8 cellular contexts compared by ENCODE assay signal in the genomic region with DNA sequence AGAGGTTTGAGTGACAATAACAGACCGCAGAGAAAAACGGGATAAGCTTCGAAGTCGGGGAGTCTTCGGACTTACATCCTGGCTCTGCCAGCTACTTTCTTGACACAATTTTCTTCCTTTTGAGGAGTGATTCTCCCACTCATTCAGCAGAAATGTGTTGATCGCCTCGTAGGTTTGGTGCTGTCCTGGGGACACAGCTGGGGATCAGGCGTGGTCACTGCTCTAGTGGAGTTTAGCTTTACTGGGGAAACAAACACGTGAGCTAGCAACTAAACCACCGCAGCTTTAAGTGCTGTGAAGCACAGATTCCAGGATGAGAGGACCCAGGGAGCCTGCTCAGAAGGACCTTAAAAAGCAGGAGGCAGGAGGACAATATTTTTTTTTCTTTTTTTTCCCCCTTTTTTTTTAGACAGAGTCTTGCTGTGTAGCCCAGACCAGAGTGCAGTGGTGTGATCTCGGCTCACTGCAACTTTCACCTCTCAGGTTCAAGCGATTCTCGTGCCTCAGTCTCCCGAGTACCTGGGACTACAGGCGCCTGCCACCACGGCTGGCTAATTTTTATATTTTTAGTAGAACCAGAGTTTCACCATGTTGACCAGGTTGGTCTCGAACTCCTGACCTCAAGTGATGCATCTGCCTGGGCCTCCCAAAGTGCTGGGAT. TPM values are rescaled to one million over a fixed set of nuclear protein-coding genes. Genes with fewer than 3 reads are reported as not detected.
DNase-seq lines count a peak whose midpoint lies in the region; ATAC-seq and TF ChIP-seq lines count a peak whose summit lies in the region.

No MANE protein-coding gene starts in this region.

- in situ Hi-C loops in IMR-90 (cut with MboI; ENCODE audit: low sequenced_read_pairs) = loop anchor here (10.0 kb wide), 1 partner anchor 1590 kb away; no protein-coding TSS in a partner anchor

- H2BK120ac ChIP-seq in IMR-90 (ENCODE audit: low read depth, low read length) = peak overlapping the region; percentile 80

- peak overlapping the region; percentile 49; the same call in 1 of the 2 replicates for H2AK5ac ChIP-seq in IMR-90 (ENCODE audit: low read depth, low read length)

- TF ChIP-seq RAD21 in IMR-90 (IDR thresholded peaks at IDR 0.05; ENCODE audit: low read length) = no peak

- H3K36me3 ChIP-seq in CD4-positive, CD25-positive, alpha-beta regulatory T cell (ENCODE audit: control insufficient read depth, insufficient read depth, low read length) = peaks cover 27% of the 10 kb centered on the region
- no peaks in the 10 kb centered on the region for H3K36me3 ChIP-seq in IMR-90 (ENCODE audit: control insufficient read depth, insufficient read depth, low read length)
- H3K36me3 ChIP-seq in upper lobe of right lung = peaks cover 19% of the 10 kb centered on the region

- peak overlapping the region; percentile 88 to 97 (median 96) for H3K4me3 Mint-ChIP-seq in CD4-positive, CD25-positive, alpha-beta regulatory T cell
- peak overlapping the region; percentile 88 for H3K4me3 Mint-ChIP-seq in memory B cell

- peak overlapping the region; percentile 49 to 75 for H4K8ac ChIP-seq in IMR-90 (ENCODE audit: low read depth in 2 of 2, low read length in 2 of 2)

- H3K9ac ChIP-seq in IMR-90 (ENCODE audit: low read depth, low read length) = peak overlapping the region; percentile 67

- peaks cover 14% of the 10 kb centered on the region for H3K4me1 ChIP-seq in CD4-positive, CD25-positive, alpha-beta regulatory T cell (ENCODE audit: control insufficient read depth, insufficient read depth, low read length, poor library complexity, severe bottlenecking)
- H3K4me1 ChIP-seq in IMR-90 (ENCODE audit: control insufficient read depth, insufficient read depth, low read length) (peaks cover 4% of the 10 kb centered on the region), upper lobe of right lung (peaks cover 26% of the 10 kb centered on the region)

- no peaks in the 10 kb centered on the region for H3K9me1 ChIP-seq in IMR-90 (ENCODE audit: insufficient read depth, low read length)

- peak overlapping the region; percentile 84 for H4K91ac ChIP-seq in IMR-90 (ENCODE audit: insufficient read depth, low read depth, low read length)

- peak overlapping the region; percentile 97 for H2AFZ ChIP-seq in IMR-90 (replicated peaks; ENCODE audit: low read length, poor library complexity)

- POLR2A ChIA-PET in IMR-90 (lab: Charles Lee; ENCODE audit: unreplicated experiment) = no interaction called here

- peaks cover 0 to 2% (median 0%) of the 10 kb centered on the region in 7 donors for H3K9me3 Mint-ChIP-seq in CD4-positive, CD25-positive, alpha-beta regulatory T cell
- H3K9me3 Mint-ChIP-seq in memory B cell = no peaks in the 10 kb centered on the region

- H3K14ac ChIP-seq in IMR-90 (replicated peaks; ENCODE audit: low read depth, low read length) = peak overlapping the region; percentile 89

- H3K27ac Mint-ChIP-seq in CD4-positive, CD25-positive, alpha-beta regulatory T cell = peak overlapping the region; percentile 98 to 100 (median 99)
- H3K27ac Mint-ChIP-seq in memory B cell = peak overlapping the region; percentile 94

- H3K27ac ChIP-seq in CD4-positive, CD25-positive, alpha-beta regulatory T cell (ENCODE audit: insufficient read depth, low read length, poor library complexity, severe bottlenecking) = peak overlapping the region; percentile 97
- H3K27ac ChIP-seq in IMR-90 (ENCODE audit: insufficient read depth, low read length) (peak overlapping the region; percentile 80), upper lobe of right lung (peak overlapping the region; percentile 97)

- H2BK20ac ChIP-seq in IMR-90 (ENCODE audit: low read depth, low read length) = peak overlapping the region; percentile 45; the same call in 1 of the 2 replicates

- CTCF ChIA-PET in IMR-90 (lab: Yijun Ruan, JAX) = interaction anchor here (0.6 to 0.8 kb wide), 3 partner anchors 144 to 235 kb away, joined by 3 to 4 read pairs (median 3); no protein-coding TSS in a partner anchor

- H3K27me3 Mint-ChIP-seq in CD4-positive, CD25-positive, alpha-beta regulatory T cell = no peaks in the 10 kb centered on the region
- no peaks in the 10 kb centered on the region for H3K27me3 Mint-ChIP-seq in memory B cell

- no peak for TF ChIP-seq POLR2A in IMR-90 (IDR thresholded peaks at IDR 0.05; ENCODE audit: low read depth, low read length)

- peaks cover 24% of the 10 kb centered on the region for H3K36me3 Mint-ChIP-seq in CD4-positive, CD25-positive, alpha-beta regulatory T cell
- H3K36me3 Mint-ChIP-seq in memory B cell = peaks cover 18% of the 10 kb centered on the region

- dilution Hi-C loops in IMR-90 (cut with HindIII; ENCODE audit: low sequenced_read_pairs, unreplicated experiment) = no loop called here

- peak overlapping the region; percentile 88 for H3K4me3 ChIP-seq in CD4-positive, CD25-positive, alpha-beta regulatory T cell (ENCODE audit: low read depth, low read length)
- H3K4me3 ChIP-seq in IMR-90 (ENCODE audit: insufficient read depth, low read depth, low read length) (peak overlapping the region; percentile 48), cardiac fibroblast (replicated peaks in 1 of 2; ENCODE audit: low read depth in 2 of 2, low read length in 2 of 2) (peak overlapping the region; percentile 34 to 42), upper lobe of right lung (peak overlapping the region; percentile 60)

- peaks cover 9 to 37% (median 24%) of the 10 kb centered on the region in 4 donors for H3K4me1 Mint-ChIP-seq in CD4-positive, CD25-positive, alpha-beta regulatory T cell
- peaks cover 35% of the 10 kb centered on the region for H3K4me1 Mint-ChIP-seq in memory B cell

- H3K4me2 ChIP-seq in IMR-90 (ENCODE audit: low read depth, low read length) = peak overlapping the region; percentile 83

- peak overlapping the region; percentile 23 for H4K5ac ChIP-seq in IMR-90 (ENCODE audit: low read depth, low read length)

- H2BK15ac ChIP-seq in IMR-90 (ENCODE audit: low read depth, low read length) = no peak overlapping the region

- H3K56ac ChIP-seq in IMR-90 (ENCODE audit: extremely low read depth, insufficient read depth, low read length) = peak overlapping the region; percentile 89

- TF ChIP-seq CTCF in IMR-90 (conservative IDR thresholded peaks at IDR 0.05; ENCODE audit: low read depth, low read length) = no peak
- TF ChIP-seq CTCF in cardiac fibroblast (IDR thresholded peaks at IDR 0.05; ENCODE audit: low read depth, low read length) = no peak
- TF ChIP-seq CTCF in upper lobe of right lung (IDR thresholded peaks at IDR 0.05) = no peak

- intact Hi-C loops in IMR-90 (cut with micrococcal nuclease) (loop anchor here (2.0 kb wide), 1 partner anchor 174 kb away; no protein-coding TSS in a partner anchor), upper lobe of right lung (cut with DNase I) (loop anchor here (10.0 kb wide), 1 partner anchor 180 kb away; no protein-coding TSS in a partner anchor)

- WGBS in IMR-90 (ENCODE audit: extremely low coverage in 2 of 2, insufficient read length in 1 of 2), 2 experiments = no CpG with 5 or more reads among the region's 17 CpGs

- H3K18ac ChIP-seq in IMR-90 (ENCODE audit: low read depth, low read length) = peak overlapping the region; percentile 3

- no peaks in the 10 kb centered on the region for H4K20me1 ChIP-seq in IMR-90 (ENCODE audit: insufficient read depth, low read length)

- ATAC-seq in CD4-positive, CD25-positive, alpha-beta regulatory T cell (ENCODE audit: low read depth in 2 of 2) = no peak
- peak; percentile 13 for ATAC-seq in IMR-90 (ENCODE audit: low read depth)
- ATAC-seq in memory B cell (ENCODE audit: low read depth) = no peak
- peak; percentile 2 for ATAC-seq in upper lobe of right lung
- no peak for ATAC-seq in HG03175 (IDR thresholded peaks at IDR 0.05; ENCODE audit: unreplicated experiment)

- no peaks in the 10 kb centered on the region for H3K27me3 ChIP-seq in CD4-positive, CD25-positive, alpha-beta regulatory T cell (ENCODE audit: control insufficient read depth, insufficient read depth, low read length)
- H3K27me3 ChIP-seq in IMR-90 (ENCODE audit: control insufficient read depth, insufficient read depth, low read length) (no peaks in the 10 kb centered on the region), upper lobe of right lung (no peaks in the 10 kb centered on the region)

- BruUV-seq in IMR-90 (replicated peaks; lab: Mats Ljungman, UMichigan) = no TSS peak

- H2BK5ac ChIP-seq in IMR-90 (ENCODE audit: low read depth, low read length, poor library complexity, severe bottlenecking) = peak overlapping the region; percentile 84

- H2AK9ac ChIP-seq in IMR-90 (replicated peaks; ENCODE audit: low read depth, low read length, poor library complexity) = peak overlapping the region; percentile 88

- no peaks in the 10 kb centered on the region for H3K9me3 ChIP-seq in CD4-positive, CD25-positive, alpha-beta regulatory T cell (ENCODE audit: control insufficient read depth in 2 of 2, low read length in 2 of 2)
- no peaks in the 10 kb centered on the region for H3K9me3 ChIP-seq in IMR-90 (ENCODE audit: control insufficient read depth, insufficient read depth, low read length)
- no peaks in the 10 kb centered on the region for H3K9me3 ChIP-seq in upper lobe of right lung

- H3K23ac ChIP-seq in IMR-90 (ENCODE audit: low read depth, low read length) = peak overlapping the region; percentile 97

- H3K79me1 ChIP-seq in IMR-90 (ENCODE audit: low read depth in 1 of 2, low read length in 2 of 2) = peaks cover 2 to 15% of the 10 kb centered on the region in 2 experiments; a peak in 3 of 4 replicates

- H3K4ac ChIP-seq in IMR-90 (ENCODE audit: low read depth, low read length) = peak overlapping the region; percentile 92

- DNase-seq in CD4-positive, CD25-positive, alpha-beta regulatory T cell = no peak
- DNase-seq in IMR-90 (peak; percentile 49), cardiac fibroblast (ENCODE audit: low read depth in 2 of 2) (no peak), memory B cell (ENCODE audit: low spot score in 2 of 2) (no peak), upper lobe of right lung (peak; percentile 35), retina (no peak), EL (no peak)

TF ChIP-seq in IMR-90, 13 proteins besides CTCF, POLR2A, EP300 and RAD21 (continues in another document):
- TF ChIP-seq MXI1 (IDR thresholded peaks at IDR 0.05; ENCODE audit: borderline replicate concordance, low read depth, low read length) = 0 out of 2 replicates have a peak, but pooled peaks have one; percentile 38
- no peak for TF ChIP-seq MAFK (IDR thresholded peaks at IDR 0.05; ENCODE audit: low read depth, low read length)

RNA-seq across cellular contexts. Expression of gene NUBP1, which starts 0.9 kb away (rescaled TPM):
- 23.2 TPM for total RNA-seq in CD4-positive, CD25-positive, alpha-beta regulatory T cell
- 10 to 100 TPM; 37.3 to 44.4 (median 43.2) TPM for polyA plus RNA-seq in CD4-positive, CD25-positive, alpha-beta regulatory T cell
- total RNA-seq in IMR-90 (2012; rRNA removed) (28.0 and 29.7 TPM in 2 replicates), upper lobe of right lung (33.7 TPM)
- 30.6 and 31.5 TPM in 2 replicates for polyA plus RNA-seq in IMR-90 (2012; rRNA removed)
- polyA plus RNA-seq in IMR-90 (2012; cell fraction: cytosol; rRNA removed) = 18.3 and 19.8 TPM in 2 replicates
- 9.8 and 16.6 TPM in 2 replicates for polyA plus RNA-seq in IMR-90 (2012; cell fraction: nucleus; rRNA removed; ENCODE audit: low replicate concordance)

RNA-seq across cellular contexts. Expression of gene TEKT5, which starts 49.8 kb away (rescaled TPM):
- not detected for total RNA-seq in CD4-positive, CD25-positive, alpha-beta regulatory T cell
- polyA plus RNA-seq in CD4-positive, CD25-positive, alpha-beta regulatory T cell = under 1 TPM in 1 of 4 donors, not detected in 3; 0.24 TPM
- total RNA-seq in IMR-90 (2012; rRNA removed) = not detected in 2 replicates
- 0.17 and 0.26 TPM in 2 replicates for polyA plus RNA-seq in IMR-90 (2012; rRNA removed)
- polyA plus RNA-seq in IMR-90 (2012; cell fraction: cytosol; rRNA removed) = 0.09 TPM in 1 of 2 replicates, not detected in the other
- polyA plus RNA-seq in IMR-90 (2012; cell fraction: nucleus; rRNA removed; ENCODE audit: low replicate concordance) = 0.45 and 0.49 TPM in 2 replicates
- total RNA-seq in upper lobe of right lung = not detected

Comparison
In these comparisons a context has a peak if more than half of its experiments do, and no peak if none do; other contexts are left out.
1. ATAC-seq: peak in IMR-90 (single experiment) and upper lobe of right lung (single experiment); none in CD4-positive, CD25-positive, alpha-beta regulatory T cell (0 of 2), memory B cell (single experiment) and HG03175 (single experiment).
2. DNase-seq: peak in IMR-90 (single experiment) and upper lobe of right lung (single experiment); none in CD4-positive, CD25-positive, alpha-beta regulatory T cell (0 of 3), cardiac fibroblast (0 of 2), memory B cell (0 of 2), retina (single experiment) and EL (single experiment).
3. H3K4me3 ChIP-seq: peak in every context shown above with its lines; median percentile 88 in CD4-positive, CD25-positive, alpha-beta regulatory T cell; 60 in upper lobe of right lung; 48 in IMR-90; 38 in cardiac fibroblast.
4. Peak in every context shown above with its lines, with median percentiles within 50 percentile points of each other: H3K27ac ChIP-seq.